Comparison of ENCODE assay signal across 6 cellular contexts in the genomic region with DNA sequence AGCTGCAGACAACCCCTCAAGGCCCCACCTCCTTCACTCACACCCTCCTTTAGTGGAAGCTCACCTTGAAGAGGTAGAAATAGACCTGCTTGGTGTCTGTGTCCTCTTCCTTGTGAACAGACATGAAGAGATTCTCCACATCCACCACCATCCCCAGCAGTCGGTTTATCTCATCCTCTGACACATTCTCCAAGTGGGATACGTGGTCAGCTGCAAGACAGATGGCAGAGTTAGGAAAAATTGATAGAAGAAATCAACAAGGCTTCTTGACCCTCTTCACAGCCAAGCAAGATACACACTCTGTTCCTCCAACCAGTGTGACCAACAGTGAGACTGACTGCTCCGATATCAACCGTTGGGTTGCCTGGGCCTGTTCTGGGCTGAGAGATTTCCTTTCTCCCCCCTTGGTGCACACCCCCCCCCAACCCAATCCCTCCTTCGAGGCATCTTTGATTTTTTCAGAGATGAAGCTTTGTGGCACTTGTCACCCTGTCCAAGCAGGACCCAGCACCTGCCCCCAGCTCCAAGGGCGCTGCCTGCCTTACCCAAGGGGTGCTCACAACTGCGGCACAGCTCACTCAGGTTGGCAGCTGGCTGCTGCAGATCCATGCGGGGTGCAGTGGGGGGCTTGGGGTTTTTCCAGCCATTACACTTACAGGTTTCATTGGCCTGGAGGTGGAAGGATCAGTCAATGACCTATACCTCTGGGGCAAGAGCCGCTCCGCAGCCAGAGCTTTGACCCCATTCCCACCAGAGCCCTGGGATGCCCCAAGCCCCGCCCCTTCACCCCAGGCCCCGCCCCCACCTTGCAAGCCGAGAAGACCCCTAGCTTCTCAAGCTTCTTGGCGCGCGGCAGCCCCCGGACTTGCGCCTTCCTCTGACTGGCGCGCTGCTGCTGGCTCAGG. TPM values are rescaled to one million over a fixed set of nuclear protein-coding genes. Genes with fewer than 3 reads are reported as not detected.
DNase-seq lines count a peak whose midpoint lies in the region; ATAC-seq and TF ChIP-seq lines count a peak whose summit lies in the region.

No MANE protein-coding gene starts in this region.

- no peaks in the 10 kb centered on the region for H3K9me3 ChIP-seq in left ventricle myocardium inferior (replicated peaks)
- no peaks in the 10 kb centered on the region for H3K9me3 ChIP-seq in tibial artery

- no peak for DNase-seq in GM06990 (ENCODE audit: extremely low read depth, insufficient read length)
- peak; percentile 46 for DNase-seq in RKO (ENCODE audit: low spot score)
- DNase-seq in left ventricle myocardium inferior: no peak
- DNase-seq in tibial artery: no peak

- ATAC-seq in HG03439 (IDR thresholded peaks at IDR 0.05; ENCODE audit: unreplicated experiment) (no peak), HG03565 (IDR thresholded peaks at IDR 0.05; ENCODE audit: unreplicated experiment) (no peak)

- H3K4me1 ChIP-seq in left ventricle myocardium inferior (peaks cover 42% of the 10 kb centered on the region), tibial artery (peaks cover 0 to 17% (median 10%) of the 10 kb centered on the region in 4 donors)

- intact Hi-C loops in left ventricle myocardium inferior (cut with micrococcal nuclease) (no loop called here), tibial artery (cut with DNase I; ENCODE audit: low total_unique reads) (no loop called here)

- H3K4me3 ChIP-seq in GM06990 (replicated peaks; ENCODE audit: low read depth, low read length) (peak overlapping the region; percentile 78), left ventricle myocardium inferior (peak overlapping the region; percentile 89), tibial artery (peak overlapping the region; percentile 76 to 85)

- H3K27me3 ChIP-seq in GM06990 (replicated peaks; ENCODE audit: control insufficient read depth, insufficient read depth, low read length) (no peaks in the 10 kb centered on the region), left ventricle myocardium inferior (ENCODE audit: low read depth) (no peaks in the 10 kb centered on the region), tibial artery (no peaks in the 10 kb centered on the region)

- H3K27ac ChIP-seq in left ventricle myocardium inferior (replicated peaks) (peak overlapping the region; percentile 83), tibial artery (peak overlapping the region; percentile 43 to 67)

- H3K36me3 ChIP-seq in GM06990 (ENCODE audit: control insufficient read depth, insufficient read depth, low read length): peaks cover 16% of the 10 kb centered on the region
- peaks cover 39% of the 10 kb centered on the region for H3K36me3 ChIP-seq in left ventricle myocardium inferior
- peaks cover 3 to 54% (median 9%) of the 10 kb centered on the region in 3 donors for H3K36me3 ChIP-seq in tibial artery

- TF ChIP-seq CTCF in GM06990 (IDR thresholded peaks at IDR 0.05; ENCODE audit: insufficient read depth, low read length, poor library complexity, severe bottlenecking) (no peak), left ventricle myocardium inferior (IDR thresholded peaks at IDR 0.05; ENCODE audit: borderline replicate concordance) (no peak), tibial artery (IDR thresholded peaks at IDR 0.05) (no peak)

RNA-seq across cellular contexts. Expression of a gene that starts 0.8 kb away (rescaled TPM):
- total RNA-seq in left ventricle myocardium inferior: 25.7 TPM

RNA-seq across cellular contexts. Expression of a gene that starts 2.2 kb away (rescaled TPM):
- total RNA-seq in left ventricle myocardium inferior: not detected

RNA-seq across cellular contexts. Expression of a gene that starts 7.9 kb away (rescaled TPM):
- 3.1 TPM for total RNA-seq in left ventricle myocardium inferior

RNA-seq across cellular contexts. Expression of a gene that starts 22.1 kb away (rescaled TPM):
- total RNA-seq in left ventricle myocardium inferior: 0.49 TPM

RNA-seq across cellular contexts. Expression of a gene that starts 34.4 kb away (rescaled TPM):
- 38.6 TPM for total RNA-seq in left ventricle myocardium inferior
